21 cellular contexts compared by ENCODE assay signal in genomic region chr21:36411301-36411700, GRCh38.
"Had no signal": no experiment of that assay in that cellular context is flagged by ENCODE, and none has a peak within 500 bp of the region (broad histone marks: within the 10 kb centered on the region; RNA-seq: fewer than 3 reads in every experiment).

No MANE protein-coding gene starts in this region.

- H3K27ac ChIP-seq: coronary artery, dorsolateral prefrontal cortex, esophagus squamous epithelium, gastrocnemius medialis, heart right ventricle, left lung, lower lobe of right lung had no signal

- H3K27ac Mint-ChIP-seq: mesothelial cell of epicardium had no signal

- H3K9me3 Mint-ChIP-seq: mesothelial cell of epicardium, naive B cell had no signal

- DNase-seq: dermis blood vessel endothelial cell; dorsolateral prefrontal cortex; effector CD4-positive, alpha-beta T cell; effector memory CD4-positive, alpha-beta T cell; esophagus squamous epithelium; foreskin fibroblast; foreskin melanocyte; gastrocnemius medialis; glutamatergic neuron; head of caudate nucleus; heart right ventricle; hippocampal formation; left cardiac atrium; left lung; left ventricle myocardium superior; lower lobe of right lung; mesenchymal stem cell; mucosa of descending colon; naive B cell had no signal

- H3K4me1 ChIP-seq: esophagus squamous epithelium, gastrocnemius medialis, heart right ventricle, left lung, lower lobe of right lung had no signal

- H3K4me1 Mint-ChIP-seq: naive B cell had no signal

- ATAC-seq: gastrocnemius medialis, heart right ventricle, left cardiac atrium, left lung, left ventricle myocardium superior, lower lobe of right lung, mucosa of descending colon had no signal

- H3K27me3 Mint-ChIP-seq: naive B cell had no signal

- H3K27me3 ChIP-seq: dorsolateral prefrontal cortex, esophagus squamous epithelium, gastrocnemius medialis, heart right ventricle, left lung had no signal

- H3K4me3 ChIP-seq: coronary artery, dorsolateral prefrontal cortex, esophagus squamous epithelium, gastrocnemius medialis, heart right ventricle, left lung, lower lobe of right lung, mucosa of descending colon had no signal

- H3K4me3 Mint-ChIP-seq: mesothelial cell of epicardium, naive B cell had no signal
